1 cellular context compared by ENCODE assay signal in the genomic region with DNA sequence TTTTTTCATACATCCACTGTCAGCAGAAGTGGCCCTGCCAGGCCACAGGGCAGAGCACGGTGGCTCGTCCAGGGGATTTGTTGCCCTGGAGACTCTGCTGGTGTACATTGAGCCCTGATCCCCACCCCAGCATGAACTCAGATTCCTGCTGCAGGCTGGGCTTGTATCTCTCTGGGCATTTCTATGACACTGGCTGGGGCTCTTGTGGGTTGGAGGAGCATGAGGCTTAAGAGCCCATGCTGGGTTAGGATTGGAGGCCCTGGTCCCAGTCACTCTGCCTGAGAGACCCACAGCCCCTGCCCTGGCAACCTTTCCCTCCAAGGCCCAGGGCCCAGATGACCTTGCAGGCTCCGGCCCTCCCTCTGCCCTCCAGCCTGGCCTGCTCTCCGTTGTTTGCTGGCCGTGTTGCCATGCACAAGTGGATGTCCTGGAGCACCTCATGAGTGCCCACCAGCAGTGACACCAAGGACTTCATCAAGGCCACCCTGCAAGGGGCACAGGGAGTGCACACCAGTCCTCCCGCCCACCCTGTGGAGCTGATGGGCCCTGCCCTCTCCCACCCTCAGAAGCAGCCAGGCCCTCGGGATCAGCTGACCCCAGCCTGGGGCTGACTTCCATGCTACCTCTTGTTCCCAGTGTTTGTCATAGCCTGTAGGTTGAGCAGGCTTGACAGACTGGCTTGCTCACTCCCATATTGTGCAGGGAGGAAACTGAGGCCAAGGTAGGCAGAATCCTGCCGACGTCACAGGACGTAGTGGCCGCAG.
TF ChIP-seq lines count a peak whose summit lies in the region.

No MANE protein-coding gene starts in this region.

TF ChIP-seq in HepG2, 621 proteins besides CTCF, POLR2A, EP300 and RAD21:
- TF ChIP-seq, protein P1, sequence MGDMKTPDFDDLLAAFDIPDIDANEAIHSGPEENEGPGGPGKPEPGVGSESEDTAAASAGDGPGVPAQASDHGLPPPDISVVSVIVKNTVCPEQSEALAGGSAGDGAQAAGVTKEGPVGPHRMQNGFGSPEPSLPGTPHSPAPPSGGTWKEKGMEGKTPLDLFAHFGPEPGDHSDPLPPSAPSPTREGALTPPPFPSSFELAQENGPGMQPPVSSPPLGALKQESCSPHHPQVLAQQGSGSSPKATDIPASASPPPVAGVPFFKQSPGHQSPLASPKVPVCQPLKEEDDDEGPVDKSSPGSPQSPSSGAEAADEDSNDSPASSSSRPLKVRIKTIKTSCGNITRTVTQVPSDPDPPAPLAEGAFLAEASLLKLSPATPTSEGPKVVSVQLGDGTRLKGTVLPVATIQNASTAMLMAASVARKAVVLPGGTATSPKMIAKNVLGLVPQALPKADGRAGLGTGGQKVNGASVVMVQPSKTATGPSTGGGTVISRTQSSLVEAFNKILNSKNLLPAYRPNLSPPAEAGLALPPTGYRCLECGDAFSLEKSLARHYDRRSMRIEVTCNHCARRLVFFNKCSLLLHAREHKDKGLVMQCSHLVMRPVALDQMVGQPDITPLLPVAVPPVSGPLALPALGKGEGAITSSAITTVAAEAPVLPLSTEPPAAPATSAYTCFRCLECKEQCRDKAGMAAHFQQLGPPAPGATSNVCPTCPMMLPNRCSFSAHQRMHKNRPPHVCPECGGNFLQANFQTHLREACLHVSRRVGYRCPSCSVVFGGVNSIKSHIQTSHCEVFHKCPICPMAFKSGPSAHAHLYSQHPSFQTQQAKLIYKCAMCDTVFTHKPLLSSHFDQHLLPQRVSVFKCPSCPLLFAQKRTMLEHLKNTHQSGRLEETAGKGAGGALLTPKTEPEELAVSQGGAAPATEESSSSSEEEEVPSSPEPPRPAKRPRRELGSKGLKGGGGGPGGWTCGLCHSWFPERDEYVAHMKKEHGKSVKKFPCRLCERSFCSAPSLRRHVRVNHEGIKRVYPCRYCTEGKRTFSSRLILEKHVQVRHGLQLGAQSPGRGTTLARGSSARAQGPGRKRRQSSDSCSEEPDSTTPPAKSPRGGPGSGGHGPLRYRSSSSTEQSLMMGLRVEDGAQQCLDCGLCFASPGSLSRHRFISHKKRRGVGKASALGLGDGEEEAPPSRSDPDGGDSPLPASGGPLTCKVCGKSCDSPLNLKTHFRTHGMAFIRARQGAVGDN (CRISPR knock-in tag; IDR thresholded peaks at IDR 0.05): peak; percentile 51
- TF ChIP-seq SALL1 (CRISPR knock-in tag; IDR thresholded peaks at IDR 0.05) (0 out of 2 replicates have a peak, but pooled peaks have one; percentile 7), POLR2AphosphoS5 (IDR thresholded peaks at IDR 0.05; ENCODE audit: low read depth, low read length) (no peak), RFX1 (IDR thresholded peaks at IDR 0.05) (peak; percentile 9; the same call in 1 of the 2 replicates), ZFX (CRISPR knock-in tag; IDR thresholded peaks at IDR 0.05; ENCODE audit: low read depth) (peak; percentile 34; the same call in 1 of the 2 replicates), ZNF776 (CRISPR knock-in tag; IDR thresholded peaks at IDR 0.05) (0 out of 2 replicates have a peak, but pooled peaks have one; percentile 63), MED8 (CRISPR knock-in tag; IDR thresholded peaks at IDR 0.05; ENCODE audit: insufficient replicate concordance) (no peak), ZNF431 (CRISPR knock-in tag; IDR thresholded peaks at IDR 0.05; ENCODE audit: borderline replicate concordance, low read depth) (no peak)
- TF ChIP-seq, protein P2, sequence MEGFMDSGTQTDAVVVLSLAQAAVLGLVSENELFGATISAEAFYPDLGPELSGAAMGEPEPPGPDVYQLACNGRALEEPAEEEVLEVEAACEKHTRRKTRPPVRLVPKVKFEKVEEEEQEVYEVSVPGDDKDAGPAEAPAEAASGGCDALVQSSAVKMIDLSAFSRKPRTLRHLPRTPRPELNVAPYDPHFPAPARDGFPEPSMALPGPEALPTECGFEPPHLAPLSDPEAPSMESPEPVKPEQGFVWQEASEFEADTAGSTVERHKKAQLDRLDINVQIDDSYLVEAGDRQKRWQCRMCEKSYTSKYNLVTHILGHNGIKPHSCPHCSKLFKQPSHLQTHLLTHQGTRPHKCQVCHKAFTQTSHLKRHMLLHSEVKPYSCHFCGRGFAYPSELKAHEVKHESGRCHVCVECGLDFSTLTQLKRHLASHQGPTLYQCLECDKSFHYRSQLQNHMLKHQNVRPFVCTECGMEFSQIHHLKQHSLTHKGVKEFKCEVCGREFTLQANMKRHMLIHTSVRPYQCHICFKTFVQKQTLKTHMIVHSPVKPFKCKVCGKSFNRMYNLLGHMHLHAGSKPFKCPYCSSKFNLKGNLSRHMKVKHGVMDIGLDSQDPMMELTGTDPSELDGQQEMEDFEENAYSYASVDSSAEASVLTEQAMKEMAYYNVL (CRISPR knock-in tag; IDR thresholded peaks at IDR 0.05; ENCODE audit: borderline replicate concordance): 0 out of 2 replicates have a peak, but pooled peaks have one; percentile 21
